ENCODE assay signal across 1 cellular context in genomic region chr2:68135448-68136320, GRCh38.
A peak's percentile ranks its signal among the peaks of the same experiment; 100 is the strongest.
TF ChIP-seq lines count a peak whose summit lies in the region.

No MANE protein-coding gene starts in this region.

TF ChIP-seq in K562, 482 proteins besides CTCF, POLR2A, EP300 and RAD21 (continued from another document and continues in another):
- TF ChIP-seq ARID3A (IDR thresholded peaks at IDR 0.05; ENCODE audit: borderline replicate concordance, low read depth, low read length), result peak; percentile 76; the same call in 1 of the 2 replicates
- peak; percentile 97 for TF ChIP-seq SMARCC2 (IDR thresholded peaks at IDR 0.05; ENCODE audit: low read depth)
- peak; percentile 75 for TF ChIP-seq ZEB2 (IDR thresholded peaks at IDR 0.05)
- TF ChIP-seq CUX1 (CRISPR knock-in tag; IDR thresholded peaks at IDR 0.05), result peak; percentile 77; the same call in 1 of the 2 replicates
- no peak for TF ChIP-seq ZBTB7A (IDR thresholded peaks at IDR 0.05; ENCODE audit: borderline replicate concordance, control insufficient read depth, low read depth, low read length)
- peak; percentile 56; the same call in 1 of the 2 replicates for TF ChIP-seq PHF21A (IDR thresholded peaks at IDR 0.05; ENCODE audit: borderline replicate concordance, low read depth)
- TF ChIP-seq TRIM28 (IDR thresholded peaks at IDR 0.05), result 0 out of 2 replicates have a peak, but pooled peaks have one; percentile 12
- TF ChIP-seq STAG1 (CRISPR knock-in tag; IDR thresholded peaks at IDR 0.05; ENCODE audit: borderline replicate concordance), result no peak
- no peak for TF ChIP-seq ZNF41 (CRISPR knock-in tag; conservative IDR thresholded peaks at IDR 0.05)
- peak; percentile 97 for TF ChIP-seq NBN (IDR thresholded peaks at IDR 0.05; ENCODE audit: low read depth)
- no peak for TF ChIP-seq BRCA1 (IDR thresholded peaks at IDR 0.05)
- no peak for TF ChIP-seq BRCA1 (CRISPR knock-in tag; IDR thresholded peaks at IDR 0.05)
- 0 out of 2 replicates have a peak, but pooled peaks have one; percentile 27 for TF ChIP-seq JUN (IDR thresholded peaks at IDR 0.05; ENCODE audit: borderline replicate concordance, low read depth, low read length)
- no peak for TF ChIP-seq JUN (CRISPR knock-in tag; IDR thresholded peaks at IDR 0.05; ENCODE audit: borderline replicate concordance)
- TF ChIP-seq ZBTB2 (IDR thresholded peaks at IDR 0.05), result peak; percentile 76; the same call in 1 of the 2 replicates
- no peak for TF ChIP-seq NFYB (IDR thresholded peaks at IDR 0.05; ENCODE audit: extremely low read depth, insufficient read length)
- peak in 1 of 2 experiments; percentile 62; a peak in 1 of 4 replicates for TF ChIP-seq TEAD1 (CRISPR knock-in tag; IDR thresholded peaks at IDR 0.05)
- peak; percentile 93 for TF ChIP-seq MEIS2 (IDR thresholded peaks at IDR 0.05; ENCODE audit: partially characterized antibody)
- peak; percentile 29; the same call in 1 of the 2 replicates for TF ChIP-seq GABPA (tag; conservative IDR thresholded peaks at IDR 0.05; ENCODE audit: low read depth)
- peak; percentile 77; the same call in 1 of the 2 replicates for TF ChIP-seq MTA3 (IDR thresholded peaks at IDR 0.05; ENCODE audit: borderline replicate concordance)
- TF ChIP-seq MNT (conservative IDR thresholded peaks at IDR 0.05), result peak; percentile 29 to 76; a peak in 2 of 4 replicates
- TF ChIP-seq MGA (IDR thresholded peaks at IDR 0.05), result peak; percentile 50; the same call in 1 of the 2 replicates
- peak; percentile 57; the same call in 1 of the 2 replicates for TF ChIP-seq ATF3 (IDR thresholded peaks at IDR 0.05)
- no peak for TF ChIP-seq ATF3 (CRISPR knock-in tag; conservative IDR thresholded peaks at IDR 0.05)
- TF ChIP-seq YY1 (IDR thresholded peaks at IDR 0.05; ENCODE audit: borderline replicate concordance in 1 of 3, control insufficient read depth in 1 of 3, extremely low read depth in 1 of 3, insufficient read depth in 3 of 3, insufficient read length in 1 of 3, insufficient replicate concordance in 2 of 3, low read depth in 1 of 3, low read length in 2 of 3), result peak in 1 of 3 experiments; percentile 15
- peak; percentile 79; the same call in 1 of the 2 replicates for TF ChIP-seq HEY1 (CRISPR knock-in tag; IDR thresholded peaks at IDR 0.05; ENCODE audit: borderline replicate concordance)
